In the genomic region with DNA sequence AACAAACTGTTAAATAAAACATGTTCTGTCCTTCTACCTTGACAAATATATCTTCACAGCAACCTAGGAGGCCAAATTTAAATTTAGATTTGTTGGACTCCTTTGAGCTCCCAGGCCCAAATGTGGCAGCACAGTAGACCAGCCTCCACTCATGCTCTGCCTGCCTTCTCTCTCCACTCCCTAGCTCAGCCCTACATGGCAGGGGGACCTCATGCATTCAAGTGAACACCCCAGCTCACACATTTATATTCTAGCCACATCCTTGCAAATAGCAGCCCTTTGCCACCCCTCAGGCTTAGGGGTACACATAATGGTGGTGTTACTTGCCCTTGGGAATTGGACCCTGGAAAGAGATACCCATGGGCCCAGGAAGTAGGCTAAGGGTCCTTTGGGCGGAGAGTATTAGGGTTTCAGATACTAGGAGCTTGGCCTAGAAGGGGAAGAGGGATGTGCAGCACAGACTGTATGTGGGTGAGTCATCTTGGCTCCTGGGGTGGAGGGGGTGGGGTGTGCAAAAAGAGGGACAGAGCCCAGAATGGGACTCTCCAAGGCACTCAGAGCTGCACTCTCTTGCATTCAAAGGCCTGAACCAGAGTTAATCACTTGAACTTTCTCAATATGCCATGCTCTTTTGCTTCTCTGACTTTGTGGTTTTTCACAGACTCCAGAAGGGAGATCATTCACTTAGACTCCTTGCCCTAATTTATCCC, we compare ENCODE assay signal across 11 cellular contexts.
DNase-seq lines count a peak whose midpoint lies in the region; ATAC-seq, FAIRE-seq and TF ChIP-seq lines count a peak whose summit lies in the region.
"Had no signal": no experiment of that assay in that cellular context is flagged by ENCODE, and none has a peak within 500 bp of the region (broad histone marks: within the 10 kb centered on the region; RNA-seq: fewer than 3 reads in every experiment).

No MANE protein-coding gene starts in this region.

- TF ChIP-seq POLR2A in breast epithelium (IDR thresholded peaks at IDR 0.05) (no peak), GM18505 (IDR thresholded peaks at IDR 0.05; ENCODE audit: borderline replicate concordance, extremely low read depth, insufficient read depth, insufficient read length) (no peak)

- peak overlapping the region in 1 of 2 donors; percentile 60 for H3K27ac ChIP-seq in breast epithelium
- no peak overlapping the region for H3K27ac ChIP-seq in mammary epithelial cell (ENCODE audit: insufficient read depth, low read depth, low read length)

- no peak overlapping the region for H3K4me3 Mint-ChIP-seq in MCF 10A (ENCODE audit: unreplicated experiment)
- H3K4me3 Mint-ChIP-seq: activated naive CD4-positive, alpha-beta T cell treated with anti-CD3 and anti-CD28 coated beads, Interleukin-2, amount 50 U/mL, for 24 hours; CD4-positive, CD25-positive, alpha-beta regulatory T cell had no signal

- TF ChIP-seq CTCF in MCF 10A (IDR thresholded peaks at IDR 0.05; ENCODE audit: unreplicated experiment), result no peak
- TF ChIP-seq CTCF in breast epithelium (IDR thresholded peaks at IDR 0.05), result no peak
- TF ChIP-seq CTCF in mammary epithelial cell (conservative IDR thresholded peaks at IDR 0.05 in 1 of 2, IDR thresholded peaks at IDR 0.05 in 1 of 2; ENCODE audit: extremely low read depth in 1 of 2, insufficient read depth in 1 of 2, low read depth in 1 of 2, low read length in 2 of 2), result no peak

- H3K27me3 Mint-ChIP-seq in MCF 10A (ENCODE audit: insufficient read depth, unreplicated experiment), result no peaks in the 10 kb centered on the region

- H3K36me3 ChIP-seq in breast epithelium (no peaks in the 10 kb centered on the region), mammary epithelial cell (ENCODE audit: insufficient read depth, low read length) (no peaks in the 10 kb centered on the region)

- dilution Hi-C loops in mammary epithelial cell (cut with HindIII; ENCODE audit: low sequenced_read_pairs), result no loop called here

- H3K36me3 Mint-ChIP-seq in MCF 10A (ENCODE audit: insufficient read depth, unreplicated experiment), result no peaks in the 10 kb centered on the region
- H3K36me3 Mint-ChIP-seq: activated naive CD4-positive, alpha-beta T cell treated with anti-CD3 and anti-CD28 coated beads, Interleukin-2, amount 50 U/mL, for 24 hours; CD4-positive, CD25-positive, alpha-beta regulatory T cell had no signal

- DNase-seq in MCF 10A (ENCODE audit: unreplicated experiment), result peak; percentile 69
- DNase-seq in breast epithelium (ENCODE audit: low spot score in 2 of 2), result no peak
- peak; percentile 72 for DNase-seq in mammary epithelial cell
- DNase-seq in left lobe of liver (ENCODE audit: low spot score), result no peak
- peak; percentile 85 for DNase-seq in urothelium cell line (ENCODE audit: low spot score)
- no peak for DNase-seq in NCI-H187 (lab: John Stamatoyannopoulos, UW)
- DNase-seq in NCI-H2171 (lab: John Stamatoyannopoulos, UW), result no peak
- DNase-seq: CD4-positive, CD25-positive, alpha-beta regulatory T cell had no signal

- 80% methylated on average over 1 of the region's 1 CpG for whole genome bisulfite sequencing in mammary epithelial cell (ENCODE audit: low coverage, missing lambda C conversion rate)

- no peaks in the 10 kb centered on the region for H3K79me2 ChIP-seq in mammary epithelial cell (ENCODE audit: insufficient read depth, low read length)

- ATAC-seq in left lobe of liver, result peak; percentile 31
- ATAC-seq in GM18505 (IDR thresholded peaks at IDR 0.05; ENCODE audit: unreplicated experiment), result no peak

- CTCF ChIA-PET in MCF 10A (lab: Yijun Ruan, JAX) (interaction anchor here (1.2 kb wide), 2 partner anchors 12 to 21 kb away, joined by 3 to 6 read pairs; no protein-coding TSS in a partner anchor), mammary epithelial cell (lab: Charles Lee; ENCODE audit: low non-redundant PET) (no interaction called here)

- POLR2A ChIA-PET in MCF 10A (lab: Yijun Ruan, JAX), result no interaction called here

- intact Hi-C loops in MCF 10A (cut with micrococcal nuclease) (no loop called here), breast epithelium (cut with DNase I; ENCODE audit: low total_unique reads) (loop anchor here (1.0 kb wide), 1 partner anchor 18 kb away; no protein-coding TSS in a partner anchor), mammary epithelial cell (cut with micrococcal nuclease) (no loop called here)

- no peak overlapping the region for H3K4me3 ChIP-seq in breast epithelium
- H3K4me3 ChIP-seq in mammary epithelial cell (replicated peaks in 1 of 3; ENCODE audit: insufficient read depth in 1 of 3, low read depth in 2 of 3, low read length in 3 of 3), result no peak overlapping the region

- no peaks in the 10 kb centered on the region for H4K20me1 ChIP-seq in mammary epithelial cell (ENCODE audit: insufficient read depth, low read length)

- FAIRE-seq in urothelium cell line (lab: Jason Lieb, UNC), result peak; percentile 82
- FAIRE-seq: islet of Langerhans had no signal

- no peaks in the 10 kb centered on the region for H3K4me1 ChIP-seq in breast epithelium
- peaks cover 54% of the 10 kb centered on the region for H3K4me1 ChIP-seq in mammary epithelial cell (ENCODE audit: insufficient read depth, low read length)

- H3K4me1 Mint-ChIP-seq in MCF 10A (ENCODE audit: insufficient read depth, unreplicated experiment), result peaks cover 6% of the 10 kb centered on the region
- H3K4me1 Mint-ChIP-seq: activated naive CD4-positive, alpha-beta T cell treated with anti-CD3 and anti-CD28 coated beads, Interleukin-2, amount 50 U/mL, for 24 hours; CD4-positive, CD25-positive, alpha-beta regulatory T cell had no signal

- no peak overlapping the region for H3K27ac Mint-ChIP-seq in MCF 10A (ENCODE audit: low read depth, unreplicated experiment)
- H3K27ac Mint-ChIP-seq: activated naive CD4-positive, alpha-beta T cell treated with anti-CD3 and anti-CD28 coated beads, Interleukin-2, amount 50 U/mL, for 24 hours; CD4-positive, CD25-positive, alpha-beta regulatory T cell had no signal

- in situ Hi-C loops in mammary epithelial cell (cut with MboI; ENCODE audit: low sequenced_read_pairs in 2 of 2), result no loop called here

- BruUV-seq in MCF 10A (replicated peaks; lab: Mats Ljungman, UMichigan) (no TSS peak), mammary epithelial cell (replicated peaks; lab: Mats Ljungman, UMichigan) (no TSS peak)

- no peak overlapping the region for H3K4me2 ChIP-seq in mammary epithelial cell (ENCODE audit: insufficient read depth, low read depth, low read length)

- H3K27me3 ChIP-seq in breast epithelium (no peaks in the 10 kb centered on the region), mammary epithelial cell (ENCODE audit: insufficient read depth, low read length) (no peaks in the 10 kb centered on the region)

- H3K9me3 ChIP-seq in breast epithelium (no peaks in the 10 kb centered on the region), mammary epithelial cell (replicated peaks; ENCODE audit: insufficient read depth, low read length) (no peaks in the 10 kb centered on the region)

- no peaks in the 10 kb centered on the region for H3K9me3 Mint-ChIP-seq in MCF 10A (ENCODE audit: unreplicated experiment)
- H3K9me3 Mint-ChIP-seq: activated naive CD4-positive, alpha-beta T cell treated with anti-CD3 and anti-CD28 coated beads, Interleukin-2, amount 50 U/mL, for 24 hours had no signal

- H2AFZ ChIP-seq in mammary epithelial cell (ENCODE audit: low read depth, low read length), result no peak overlapping the region

- H3K9ac ChIP-seq in mammary epithelial cell (ENCODE audit: insufficient read depth, low read length), result no peak overlapping the region

Comparison
In these comparisons a context has a peak if more than half of its experiments do, and no peak if none do; other contexts are left out.
1. DNase-seq: peak in MCF 10A (single experiment), mammary epithelial cell (single experiment) and urothelium cell line (single experiment); none in breast epithelium (0 of 2), left lobe of liver (single experiment), NCI-H187 (0 of 2) and NCI-H2171 (single experiment).